8 cellular contexts compared by ENCODE assay signal in genomic region chr17:78381601-78382168, GRCh38. TPM values are rescaled to one million over a fixed set of nuclear protein-coding genes. Genes with fewer than 3 reads are reported as not detected.
DNase-seq lines count a peak whose midpoint lies in the region; ATAC-seq and TF ChIP-seq lines count a peak whose summit lies in the region.

No MANE protein-coding gene starts in this region.

- H3K4me1 ChIP-seq in RWPE2 (ENCODE audit: insufficient read depth, poor library complexity, severe bottlenecking) (peaks cover 56% of the 10 kb centered on the region), neural progenitor cell (peaks cover 21% of the 10 kb centered on the region)

- peak overlapping the region; percentile 96 for H3K4me3 Mint-ChIP-seq in central memory CD8-positive, alpha-beta T cell
- H3K4me3 Mint-ChIP-seq in neural progenitor cell: peak overlapping the region; percentile 46

- H3K36me3 Mint-ChIP-seq in central memory CD8-positive, alpha-beta T cell (ENCODE audit: insufficient read depth): peaks cover 24% of the 10 kb centered on the region
- H3K36me3 Mint-ChIP-seq in neural progenitor cell: peaks cover 9% of the 10 kb centered on the region

- H3K9me3 ChIP-seq in RWPE2 (ENCODE audit: severe bottlenecking) (no peaks in the 10 kb centered on the region), neural progenitor cell (ENCODE audit: low read depth) (no peaks in the 10 kb centered on the region)

- DNase-seq in RWPE2 (ENCODE audit: low spot score): no peak
- DNase-seq in central memory CD8-positive, alpha-beta T cell (ENCODE audit: low spot score in 2 of 2): peak in 1 of 2 donors; percentile 32
- DNase-seq in neural progenitor cell (ENCODE audit: low spot score): no peak
- no peak for DNase-seq in NCI-H1436 (lab: John Stamatoyannopoulos, UW)
- no peak for DNase-seq in islet precursor cell
- no peak for DNase-seq in NCI-H526 (lab: John Stamatoyannopoulos, UW)

- H3K4me3 ChIP-seq in GM12875 (ENCODE audit: low read depth, low read length): peak overlapping the region; percentile 5
- H3K4me3 ChIP-seq in RWPE2 (ENCODE audit: severe bottlenecking): no peak overlapping the region
- no peak overlapping the region for H3K4me3 ChIP-seq in neural progenitor cell

- ATAC-seq in RWPE2 (ENCODE audit: low read depth): no peak
- ATAC-seq in central memory CD8-positive, alpha-beta T cell (replicated peaks; ENCODE audit: extremely low read depth, poor library complexity, severe bottlenecking): peak; percentile 73
- no peak for ATAC-seq in GM18907 (IDR thresholded peaks at IDR 0.05; ENCODE audit: unreplicated experiment)

- peak overlapping the region; percentile 14 for H3K9ac ChIP-seq in neural progenitor cell

- peaks cover 20% of the 10 kb centered on the region for H3F3A ChIP-seq in neural progenitor cell (ENCODE audit: low read depth)

- H3K27ac ChIP-seq in RWPE2 (ENCODE audit: poor library complexity, severe bottlenecking) (peak overlapping the region; percentile 5), neural progenitor cell (no peak overlapping the region)

- H3K27me3 ChIP-seq in RWPE2 (ENCODE audit: insufficient read depth, poor library complexity, severe bottlenecking) (no peaks in the 10 kb centered on the region), neural progenitor cell (no peaks in the 10 kb centered on the region)

- TF ChIP-seq CTCF in GM12875 (IDR thresholded peaks at IDR 0.05; ENCODE audit: borderline replicate concordance, insufficient read depth, low read depth, low read length) (no peak), RWPE2 (IDR thresholded peaks at IDR 0.05; ENCODE audit: poor library complexity, severe bottlenecking) (no peak), neural progenitor cell (IDR thresholded peaks at IDR 0.05) (no peak)

- H3K27ac Mint-ChIP-seq in central memory CD8-positive, alpha-beta T cell (ENCODE audit: low read depth): peak overlapping the region; percentile 71
- no peak overlapping the region for H3K27ac Mint-ChIP-seq in neural progenitor cell

- peaks cover 84% of the 10 kb centered on the region for H3K79me2 ChIP-seq in neural progenitor cell (ENCODE audit: low read depth)

- no peak overlapping the region for H3K4me2 ChIP-seq in neural progenitor cell

- peaks cover 72% of the 10 kb centered on the region for H3K4me1 Mint-ChIP-seq in central memory CD8-positive, alpha-beta T cell
- H3K4me1 Mint-ChIP-seq in neural progenitor cell: peaks cover 54% of the 10 kb centered on the region

- peaks cover 77% of the 10 kb centered on the region for H4K20me1 ChIP-seq in neural progenitor cell (ENCODE audit: low read depth)

- H3K27me3 Mint-ChIP-seq in central memory CD8-positive, alpha-beta T cell: no peaks in the 10 kb centered on the region
- no peaks in the 10 kb centered on the region for H3K27me3 Mint-ChIP-seq in neural progenitor cell (ENCODE audit: insufficient read depth, low read depth)

- H3K9me3 Mint-ChIP-seq in central memory CD8-positive, alpha-beta T cell: no peaks in the 10 kb centered on the region
- H3K9me3 Mint-ChIP-seq in neural progenitor cell: no peaks in the 10 kb centered on the region

- no peak overlapping the region for H2AFZ ChIP-seq in neural progenitor cell (replicated peaks)

- H3K36me3 ChIP-seq in RWPE2 (ENCODE audit: low read depth): peaks cover 17% of the 10 kb centered on the region
- no peaks in the 10 kb centered on the region for H3K36me3 ChIP-seq in neural progenitor cell

RNA-seq across cellular contexts. Expression of gene PGS1, which starts 3.2 kb away (rescaled TPM):
- total RNA-seq in neural progenitor cell (ENCODE audit: low replicate concordance): 45.2 and 65.7 TPM in 2 replicates

RNA-seq across cellular contexts. Expression of gene SOCS3, which starts 21.8 kb away (rescaled TPM):
- 7.5 and 16.7 TPM in 2 replicates for total RNA-seq in neural progenitor cell (ENCODE audit: low replicate concordance)
